In the genomic region with DNA sequence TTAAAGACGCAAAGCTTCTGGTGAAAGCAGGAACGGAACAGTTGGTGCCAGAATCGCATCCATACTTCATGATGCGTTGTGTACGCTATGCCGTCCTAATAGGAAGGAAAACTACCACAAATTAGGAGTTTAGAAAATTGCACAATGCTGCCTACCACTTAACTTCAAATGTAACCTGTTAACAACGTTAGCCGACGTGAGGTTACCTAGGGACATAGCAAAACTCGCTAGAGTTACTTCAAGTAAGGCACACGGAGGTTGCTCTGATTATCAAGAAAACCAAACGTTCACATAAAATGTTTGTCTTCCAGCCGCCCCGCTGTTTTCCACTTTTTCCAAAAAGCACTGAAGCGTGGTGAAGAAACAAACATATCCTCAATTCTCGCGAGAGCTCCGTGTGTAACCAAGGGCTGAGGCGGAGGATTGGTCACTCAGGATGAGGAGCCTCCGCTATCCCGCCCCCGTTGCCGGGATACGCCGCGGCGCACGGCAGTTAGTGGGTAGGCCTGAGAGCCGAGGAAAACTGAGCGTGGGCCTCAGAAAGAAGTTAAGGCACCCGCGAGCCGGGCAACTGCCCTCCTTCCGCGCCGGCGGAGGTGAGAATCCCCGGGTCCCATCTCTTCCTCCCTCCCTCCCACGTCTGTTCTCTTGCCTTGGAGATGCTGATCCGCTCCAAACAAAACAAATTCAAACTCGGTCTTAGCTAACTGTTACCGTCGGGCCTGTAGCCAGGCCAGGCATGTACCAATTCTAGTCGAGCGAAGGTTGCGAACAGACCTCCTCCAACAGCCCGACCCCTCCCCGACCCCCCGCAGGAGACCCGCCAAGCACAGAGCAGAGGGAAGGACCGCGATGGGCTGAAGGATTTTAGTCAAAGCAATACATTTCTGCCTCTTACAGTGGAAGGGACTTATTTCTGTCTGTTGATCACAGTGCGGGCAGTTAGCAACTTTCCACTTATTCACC, we compare ENCODE assay signal across 1 cellular context.
TF ChIP-seq lines count a peak whose summit lies in the region.

A gene (plus strand): TSS at position 492 of the 966 bp plus-strand sequence. CDS start 5,556 bp downstream, outside the sequence.

TF ChIP-seq in GM12878, 131 proteins besides CTCF, POLR2A, EP300 and RAD21 (continued from another document and continues in another):
- TF ChIP-seq, protein P1, sequence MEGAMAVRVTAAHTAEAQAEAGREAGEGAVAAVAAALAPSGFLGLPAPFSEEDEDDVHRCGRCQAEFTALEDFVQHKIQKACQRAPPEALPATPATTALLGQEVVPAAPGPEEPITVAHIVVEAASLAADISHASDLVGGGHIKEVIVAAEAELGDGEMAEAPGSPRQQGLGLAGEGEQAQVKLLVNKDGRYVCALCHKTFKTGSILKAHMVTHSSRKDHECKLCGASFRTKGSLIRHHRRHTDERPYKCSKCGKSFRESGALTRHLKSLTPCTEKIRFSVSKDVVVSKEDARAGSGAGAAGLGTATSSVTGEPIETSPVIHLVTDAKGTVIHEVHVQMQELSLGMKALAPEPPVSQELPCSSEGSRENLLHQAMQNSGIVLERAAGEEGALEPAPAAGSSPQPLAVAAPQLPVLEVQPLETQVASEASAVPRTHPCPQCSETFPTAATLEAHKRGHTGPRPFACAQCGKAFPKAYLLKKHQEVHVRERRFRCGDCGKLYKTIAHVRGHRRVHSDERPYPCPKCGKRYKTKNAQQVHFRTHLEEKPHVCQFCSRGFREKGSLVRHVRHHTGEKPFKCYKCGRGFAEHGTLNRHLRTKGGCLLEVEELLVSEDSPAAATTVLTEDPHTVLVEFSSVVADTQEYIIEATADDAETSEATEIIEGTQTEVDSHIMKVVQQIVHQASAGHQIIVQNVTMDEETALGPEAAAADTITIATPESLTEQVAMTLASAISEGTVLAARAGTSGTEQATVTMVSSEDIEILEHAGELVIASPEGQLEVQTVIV (IDR thresholded peaks at IDR 0.05; ENCODE audit: borderline replicate concordance, partially characterized antibody), result no peak
- TF ChIP-seq, protein P2, sequence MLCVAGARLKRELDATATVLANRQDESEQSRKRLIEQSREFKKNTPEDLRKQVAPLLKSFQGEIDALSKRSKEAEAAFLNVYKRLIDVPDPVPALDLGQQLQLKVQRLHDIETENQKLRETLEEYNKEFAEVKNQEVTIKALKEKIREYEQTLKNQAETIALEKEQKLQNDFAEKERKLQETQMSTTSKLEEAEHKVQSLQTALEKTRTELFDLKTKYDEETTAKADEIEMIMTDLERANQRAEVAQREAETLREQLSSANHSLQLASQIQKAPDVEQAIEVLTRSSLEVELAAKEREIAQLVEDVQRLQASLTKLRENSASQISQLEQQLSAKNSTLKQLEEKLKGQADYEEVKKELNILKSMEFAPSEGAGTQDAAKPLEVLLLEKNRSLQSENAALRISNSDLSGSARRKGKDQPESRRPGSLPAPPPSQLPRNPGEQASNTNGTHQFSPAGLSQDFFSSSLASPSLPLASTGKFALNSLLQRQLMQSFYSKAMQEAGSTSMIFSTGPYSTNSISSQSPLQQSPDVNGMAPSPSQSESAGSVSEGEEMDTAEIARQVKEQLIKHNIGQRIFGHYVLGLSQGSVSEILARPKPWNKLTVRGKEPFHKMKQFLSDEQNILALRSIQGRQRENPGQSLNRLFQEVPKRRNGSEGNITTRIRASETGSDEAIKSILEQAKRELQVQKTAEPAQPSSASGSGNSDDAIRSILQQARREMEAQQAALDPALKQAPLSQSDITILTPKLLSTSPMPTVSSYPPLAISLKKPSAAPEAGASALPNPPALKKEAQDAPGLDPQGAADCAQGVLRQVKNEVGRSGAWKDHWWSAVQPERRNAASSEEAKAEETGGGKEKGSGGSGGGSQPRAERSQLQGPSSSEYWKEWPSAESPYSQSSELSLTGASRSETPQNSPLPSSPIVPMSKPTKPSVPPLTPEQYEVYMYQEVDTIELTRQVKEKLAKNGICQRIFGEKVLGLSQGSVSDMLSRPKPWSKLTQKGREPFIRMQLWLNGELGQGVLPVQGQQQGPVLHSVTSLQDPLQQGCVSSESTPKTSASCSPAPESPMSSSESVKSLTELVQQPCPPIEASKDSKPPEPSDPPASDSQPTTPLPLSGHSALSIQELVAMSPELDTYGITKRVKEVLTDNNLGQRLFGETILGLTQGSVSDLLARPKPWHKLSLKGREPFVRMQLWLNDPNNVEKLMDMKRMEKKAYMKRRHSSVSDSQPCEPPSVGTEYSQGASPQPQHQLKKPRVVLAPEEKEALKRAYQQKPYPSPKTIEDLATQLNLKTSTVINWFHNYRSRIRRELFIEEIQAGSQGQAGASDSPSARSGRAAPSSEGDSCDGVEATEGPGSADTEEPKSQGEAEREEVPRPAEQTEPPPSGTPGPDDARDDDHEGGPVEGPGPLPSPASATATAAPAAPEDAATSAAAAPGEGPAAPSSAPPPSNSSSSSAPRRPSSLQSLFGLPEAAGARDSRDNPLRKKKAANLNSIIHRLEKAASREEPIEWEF (IDR thresholded peaks at IDR 0.05; ENCODE audit: insufficient replicate concordance, low read depth, low read length), result no peak
- TF ChIP-seq DPF2 (IDR thresholded peaks at IDR 0.05), result no peak
- no peak for TF ChIP-seq ASH2L (IDR thresholded peaks at IDR 0.05; ENCODE audit: borderline replicate concordance, low read depth)
- TF ChIP-seq, protein P3, sequence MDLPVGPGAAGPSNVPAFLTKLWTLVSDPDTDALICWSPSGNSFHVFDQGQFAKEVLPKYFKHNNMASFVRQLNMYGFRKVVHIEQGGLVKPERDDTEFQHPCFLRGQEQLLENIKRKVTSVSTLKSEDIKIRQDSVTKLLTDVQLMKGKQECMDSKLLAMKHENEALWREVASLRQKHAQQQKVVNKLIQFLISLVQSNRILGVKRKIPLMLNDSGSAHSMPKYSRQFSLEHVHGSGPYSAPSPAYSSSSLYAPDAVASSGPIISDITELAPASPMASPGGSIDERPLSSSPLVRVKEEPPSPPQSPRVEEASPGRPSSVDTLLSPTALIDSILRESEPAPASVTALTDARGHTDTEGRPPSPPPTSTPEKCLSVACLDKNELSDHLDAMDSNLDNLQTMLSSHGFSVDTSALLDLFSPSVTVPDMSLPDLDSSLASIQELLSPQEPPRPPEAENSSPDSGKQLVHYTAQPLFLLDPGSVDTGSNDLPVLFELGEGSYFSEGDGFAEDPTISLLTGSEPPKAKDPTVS (IDR thresholded peaks at IDR 0.05; ENCODE audit: low read depth, low read length), result no peak
- no peak for TF ChIP-seq CEBPB (IDR thresholded peaks at IDR 0.05; ENCODE audit: borderline replicate concordance in 1 of 2, low read depth in 2 of 2, low read length in 2 of 2)
- peak; percentile 32; the same call in 1 of the 2 replicates for TF ChIP-seq YY1 (IDR thresholded peaks at IDR 0.05; ENCODE audit: low read depth, low read length)
- no peak for TF ChIP-seq ZZZ3 (IDR thresholded peaks at IDR 0.05; ENCODE audit: control insufficient read depth, insufficient read length, low read depth)
- TF ChIP-seq, protein P4, sequence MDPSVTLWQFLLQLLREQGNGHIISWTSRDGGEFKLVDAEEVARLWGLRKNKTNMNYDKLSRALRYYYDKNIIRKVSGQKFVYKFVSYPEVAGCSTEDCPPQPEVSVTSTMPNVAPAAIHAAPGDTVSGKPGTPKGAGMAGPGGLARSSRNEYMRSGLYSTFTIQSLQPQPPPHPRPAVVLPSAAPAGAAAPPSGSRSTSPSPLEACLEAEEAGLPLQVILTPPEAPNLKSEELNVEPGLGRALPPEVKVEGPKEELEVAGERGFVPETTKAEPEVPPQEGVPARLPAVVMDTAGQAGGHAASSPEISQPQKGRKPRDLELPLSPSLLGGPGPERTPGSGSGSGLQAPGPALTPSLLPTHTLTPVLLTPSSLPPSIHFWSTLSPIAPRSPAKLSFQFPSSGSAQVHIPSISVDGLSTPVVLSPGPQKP (IDR thresholded peaks at IDR 0.05; ENCODE audit: low read depth, low read length), result no peak
- TF ChIP-seq NFXL1 (IDR thresholded peaks at IDR 0.05; ENCODE audit: borderline replicate concordance), result no peak
- TF ChIP-seq, protein P5, sequence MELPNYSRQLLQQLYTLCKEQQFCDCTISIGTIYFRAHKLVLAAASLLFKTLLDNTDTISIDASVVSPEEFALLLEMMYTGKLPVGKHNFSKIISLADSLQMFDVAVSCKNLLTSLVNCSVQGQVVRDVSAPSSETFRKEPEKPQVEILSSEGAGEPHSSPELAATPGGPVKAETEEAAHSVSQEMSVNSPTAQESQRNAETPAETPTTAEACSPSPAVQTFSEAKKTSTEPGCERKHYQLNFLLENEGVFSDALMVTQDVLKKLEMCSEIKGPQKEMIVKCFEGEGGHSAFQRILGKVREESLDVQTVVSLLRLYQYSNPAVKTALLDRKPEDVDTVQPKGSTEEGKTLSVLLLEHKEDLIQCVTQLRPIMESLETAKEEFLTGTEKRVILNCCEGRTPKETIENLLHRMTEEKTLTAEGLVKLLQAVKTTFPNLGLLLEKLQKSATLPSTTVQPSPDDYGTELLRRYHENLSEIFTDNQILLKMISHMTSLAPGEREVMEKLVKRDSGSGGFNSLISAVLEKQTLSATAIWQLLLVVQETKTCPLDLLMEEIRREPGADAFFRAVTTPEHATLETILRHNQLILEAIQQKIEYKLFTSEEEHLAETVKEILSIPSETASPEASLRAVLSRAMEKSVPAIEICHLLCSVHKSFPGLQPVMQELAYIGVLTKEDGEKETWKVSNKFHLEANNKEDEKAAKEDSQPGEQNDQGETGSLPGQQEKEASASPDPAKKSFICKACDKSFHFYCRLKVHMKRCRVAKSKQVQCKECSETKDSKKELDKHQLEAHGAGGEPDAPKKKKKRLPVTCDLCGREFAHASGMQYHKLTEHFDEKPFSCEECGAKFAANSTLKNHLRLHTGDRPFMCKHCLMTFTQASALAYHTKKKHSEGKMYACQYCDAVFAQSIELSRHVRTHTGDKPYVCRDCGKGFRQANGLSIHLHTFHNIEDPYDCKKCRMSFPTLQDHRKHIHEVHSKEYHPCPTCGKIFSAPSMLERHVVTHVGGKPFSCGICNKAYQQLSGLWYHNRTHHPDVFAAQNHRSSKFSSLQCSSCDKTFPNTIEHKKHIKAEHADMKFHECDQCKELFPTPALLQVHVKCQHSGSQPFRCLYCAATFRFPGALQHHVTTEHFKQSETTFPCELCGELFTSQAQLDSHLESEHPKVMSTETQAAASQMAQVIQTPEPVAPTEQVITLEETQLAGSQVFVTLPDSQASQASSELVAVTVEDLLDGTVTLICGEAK (IDR thresholded peaks at IDR 0.05; ENCODE audit: borderline replicate concordance), result peak; percentile 55; the same call in 1 of the 2 replicates
- TF ChIP-seq MXI1 (IDR thresholded peaks at IDR 0.05; ENCODE audit: low read depth, low read length), result peak; percentile 85
- no peak for TF ChIP-seq NR2F1 (conservative IDR thresholded peaks at IDR 0.05)
- no peak for TF ChIP-seq CBX5 (IDR thresholded peaks at IDR 0.05; ENCODE audit: low read depth)
- TF ChIP-seq MEF2B (IDR thresholded peaks at IDR 0.05; ENCODE audit: partially characterized antibody, poor library complexity, severe bottlenecking), result no peak
- no peak for TF ChIP-seq EZH2 (IDR thresholded peaks at IDR 0.05; ENCODE audit: borderline replicate concordance, control insufficient read depth, low read depth, low read length)
- TF ChIP-seq YBX1 (IDR thresholded peaks at IDR 0.05), result no peak
- no peak for TF ChIP-seq WRNIP1 (IDR thresholded peaks at IDR 0.05; ENCODE audit: borderline replicate concordance, low read depth, low read length)
- peak; percentile 41 for TF ChIP-seq HCFC1 (IDR thresholded peaks at IDR 0.05; ENCODE audit: low read length)
- TF ChIP-seq, protein P6, sequence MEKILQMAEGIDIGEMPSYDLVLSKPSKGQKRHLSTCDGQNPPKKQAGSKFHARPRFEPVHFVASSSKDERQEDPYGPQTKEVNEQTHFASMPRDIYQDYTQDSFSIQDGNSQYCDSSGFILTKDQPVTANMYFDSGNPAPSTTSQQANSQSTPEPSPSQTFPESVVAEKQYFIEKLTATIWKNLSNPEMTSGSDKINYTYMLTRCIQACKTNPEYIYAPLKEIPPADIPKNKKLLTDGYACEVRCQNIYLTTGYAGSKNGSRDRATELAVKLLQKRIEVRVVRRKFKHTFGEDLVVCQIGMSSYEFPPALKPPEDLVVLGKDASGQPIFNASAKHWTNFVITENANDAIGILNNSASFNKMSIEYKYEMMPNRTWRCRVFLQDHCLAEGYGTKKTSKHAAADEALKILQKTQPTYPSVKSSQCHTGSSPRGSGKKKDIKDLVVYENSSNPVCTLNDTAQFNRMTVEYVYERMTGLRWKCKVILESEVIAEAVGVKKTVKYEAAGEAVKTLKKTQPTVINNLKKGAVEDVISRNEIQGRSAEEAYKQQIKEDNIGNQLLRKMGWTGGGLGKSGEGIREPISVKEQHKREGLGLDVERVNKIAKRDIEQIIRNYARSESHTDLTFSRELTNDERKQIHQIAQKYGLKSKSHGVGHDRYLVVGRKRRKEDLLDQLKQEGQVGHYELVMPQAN (conservative IDR thresholded peaks at IDR 0.05), result peak; percentile 61
- TF ChIP-seq IKZF1 (conservative IDR thresholded peaks at IDR 0.05), result peak; percentile 82
- TF ChIP-seq HDAC2 (IDR thresholded peaks at IDR 0.05), result no peak
- TF ChIP-seq ZNF622 (IDR thresholded peaks at IDR 0.05), result no peak
- TF ChIP-seq, protein P7, sequence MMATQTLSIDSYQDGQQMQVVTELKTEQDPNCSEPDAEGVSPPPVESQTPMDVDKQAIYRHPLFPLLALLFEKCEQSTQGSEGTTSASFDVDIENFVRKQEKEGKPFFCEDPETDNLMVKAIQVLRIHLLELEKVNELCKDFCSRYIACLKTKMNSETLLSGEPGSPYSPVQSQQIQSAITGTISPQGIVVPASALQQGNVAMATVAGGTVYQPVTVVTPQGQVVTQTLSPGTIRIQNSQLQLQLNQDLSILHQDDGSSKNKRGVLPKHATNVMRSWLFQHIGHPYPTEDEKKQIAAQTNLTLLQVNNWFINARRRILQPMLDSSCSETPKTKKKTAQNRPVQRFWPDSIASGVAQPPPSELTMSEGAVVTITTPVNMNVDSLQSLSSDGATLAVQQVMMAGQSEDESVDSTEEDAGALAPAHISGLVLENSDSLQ (IDR thresholded peaks at IDR 0.05), result peak; percentile 78
- no peak for TF ChIP-seq RBBP5 (conservative IDR thresholded peaks at IDR 0.05)
- TF ChIP-seq, protein P8, sequence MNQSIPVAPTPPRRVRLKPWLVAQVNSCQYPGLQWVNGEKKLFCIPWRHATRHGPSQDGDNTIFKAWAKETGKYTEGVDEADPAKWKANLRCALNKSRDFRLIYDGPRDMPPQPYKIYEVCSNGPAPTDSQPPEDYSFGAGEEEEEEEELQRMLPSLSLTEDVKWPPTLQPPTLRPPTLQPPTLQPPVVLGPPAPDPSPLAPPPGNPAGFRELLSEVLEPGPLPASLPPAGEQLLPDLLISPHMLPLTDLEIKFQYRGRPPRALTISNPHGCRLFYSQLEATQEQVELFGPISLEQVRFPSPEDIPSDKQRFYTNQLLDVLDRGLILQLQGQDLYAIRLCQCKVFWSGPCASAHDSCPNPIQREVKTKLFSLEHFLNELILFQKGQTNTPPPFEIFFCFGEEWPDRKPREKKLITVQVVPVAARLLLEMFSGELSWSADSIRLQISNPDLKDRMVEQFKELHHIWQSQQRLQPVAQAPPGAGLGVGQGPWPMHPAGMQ (IDR thresholded peaks at IDR 0.05; ENCODE audit: borderline replicate concordance), result peak; percentile 75
- no peak for TF ChIP-seq ZBED1 (IDR thresholded peaks at IDR 0.05; ENCODE audit: borderline replicate concordance)
- TF ChIP-seq SIX5 (IDR thresholded peaks at IDR 0.05; ENCODE audit: low read depth, low read length, severe bottlenecking), result no peak
- TF ChIP-seq HDGF (IDR thresholded peaks at IDR 0.05), result no peak
- TF ChIP-seq SMARCA5 (IDR thresholded peaks at IDR 0.05), result no peak
- no peak for TF ChIP-seq IRF4 (IDR thresholded peaks at IDR 0.05; ENCODE audit: low read depth, low read length)
- TF ChIP-seq NFYA (IDR thresholded peaks at IDR 0.05; ENCODE audit: borderline replicate concordance, low read depth, low read length), result no peak
- 0 out of 2 replicates have a peak, but pooled peaks have one; percentile 67 for TF ChIP-seq RCOR1 (conservative IDR thresholded peaks at IDR 0.05; ENCODE audit: low read depth, low read length)
